ENCODE assay signal across 8 cellular contexts in the genomic region with DNA sequence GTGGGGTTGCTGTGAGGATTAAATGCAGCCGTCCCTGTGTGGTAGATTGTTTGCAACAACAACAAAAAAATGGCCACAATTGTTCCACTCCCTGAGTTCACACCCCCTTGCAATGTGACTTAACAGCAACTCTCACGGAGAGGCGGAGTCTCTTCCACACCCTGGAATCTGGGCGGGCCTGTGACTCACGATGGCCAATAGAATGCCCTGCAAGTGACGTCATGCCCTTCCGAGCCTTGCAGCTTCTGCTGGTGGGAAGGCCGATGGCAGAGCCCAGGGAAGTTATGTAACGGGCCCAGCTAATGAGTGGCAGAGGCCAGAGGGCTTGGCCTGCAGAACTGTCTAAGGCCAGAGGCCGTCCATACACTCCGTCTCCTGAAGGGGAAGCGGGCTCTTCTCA.
DNase-seq lines count a peak whose midpoint lies in the region; ATAC-seq and TF ChIP-seq lines count a peak whose summit lies in the region.

No MANE protein-coding gene starts in this region.

- no peak for ATAC-seq in stimulated activated memory B cell treated with anti-CD40 and anti-IgM and Interleukin-4, amounts not matched to agents 10 μg/mL and 1 μg/mL and 100 μg/mL, for 72 hours

- peak overlapping the region; percentile 65 for H3K27ac Mint-ChIP-seq in osteocyte (ENCODE audit: unreplicated experiment)
- H3K27ac Mint-ChIP-seq in stimulated activated memory B cell treated with anti-CD40 and anti-IgM and Interleukin-4, amounts not matched to agents 10 μg/mL and 1 μg/mL and 100 μg/mL, for 72 hours = no peak overlapping the region

- no peak overlapping the region for H3K4me3 Mint-ChIP-seq in osteocyte (ENCODE audit: unreplicated experiment)
- no peak overlapping the region for H3K4me3 Mint-ChIP-seq in stimulated activated memory B cell treated with anti-CD40 and anti-IgM and Interleukin-4, amounts not matched to agents 10 μg/mL and 1 μg/mL and 100 μg/mL, for 72 hours

- H3K36me3 Mint-ChIP-seq in osteocyte (ENCODE audit: unreplicated experiment) = no peaks in the 10 kb centered on the region
- no peaks in the 10 kb centered on the region for H3K36me3 Mint-ChIP-seq in stimulated activated memory B cell treated with anti-CD40 and anti-IgM and Interleukin-4, amounts not matched to agents 10 μg/mL and 1 μg/mL and 100 μg/mL, for 72 hours

- no peak overlapping the region for H3K27ac ChIP-seq in WERI-Rb-1

- DNase-seq in GM04503 (ENCODE audit: low read depth) (peak; percentile 96), NCI-H187 (lab: John Stamatoyannopoulos, UW) (peak; percentile 65 to 77), WERI-Rb-1 (peak; percentile 83), head of caudate nucleus (peak; percentile 45 to 87 (median 66)), osteocyte (ENCODE audit: extremely low spot score, unreplicated experiment) (no peak), GM13977 (ENCODE audit: low spot score) (no peak)
- no peak for DNase-seq in NK-92 treated with Interleukin-12 subunit alpha and Interleukin-12 subunit beta, amount 100 ng/mL, for 24 hours (lab: John Stamatoyannopoulos, UW)

- no peaks in the 10 kb centered on the region for H3K27me3 ChIP-seq in WERI-Rb-1 (ENCODE audit: insufficient read depth, low read depth, severe bottlenecking)

- no peak for TF ChIP-seq CTCF in WERI-Rb-1 (IDR thresholded peaks at IDR 0.05; ENCODE audit: low read depth, low read length)
- TF ChIP-seq CTCF in osteocyte (IDR thresholded peaks at IDR 0.05) = no peak
- TF ChIP-seq CTCF in GM13977 (IDR thresholded peaks at IDR 0.05; ENCODE audit: extremely low read depth, insufficient read depth, missing control alignments) = no peak

- no peaks in the 10 kb centered on the region for H3K9me3 ChIP-seq in WERI-Rb-1 (ENCODE audit: severe bottlenecking)

- H3K4me1 Mint-ChIP-seq in osteocyte (ENCODE audit: unreplicated experiment) = peaks cover 36% of the 10 kb centered on the region
- no peaks in the 10 kb centered on the region for H3K4me1 Mint-ChIP-seq in stimulated activated memory B cell treated with anti-CD40 and anti-IgM and Interleukin-4, amounts not matched to agents 10 μg/mL and 1 μg/mL and 100 μg/mL, for 72 hours

- no peaks in the 10 kb centered on the region for H3K27me3 Mint-ChIP-seq in osteocyte (ENCODE audit: unreplicated experiment)
- peaks cover 57% of the 10 kb centered on the region for H3K27me3 Mint-ChIP-seq in stimulated activated memory B cell treated with anti-CD40 and anti-IgM and Interleukin-4, amounts not matched to agents 10 μg/mL and 1 μg/mL and 100 μg/mL, for 72 hours

- intact Hi-C loops in head of caudate nucleus (cut with DNase I) = no loop called here

- H3K4me3 ChIP-seq in WERI-Rb-1 (ENCODE audit: low read depth, low read length) = no peak overlapping the region

- no peaks in the 10 kb centered on the region for H3K9me3 Mint-ChIP-seq in osteocyte (ENCODE audit: unreplicated experiment)
- H3K9me3 Mint-ChIP-seq in stimulated activated memory B cell treated with anti-CD40 and anti-IgM and Interleukin-4, amounts not matched to agents 10 μg/mL and 1 μg/mL and 100 μg/mL, for 72 hours = no peaks in the 10 kb centered on the region

- H3K36me3 ChIP-seq in WERI-Rb-1 = no peaks in the 10 kb centered on the region

- in situ Hi-C loops in GM13977 (cut with MboI; ENCODE audit: low pct_unique_long_range_greater_than_20kb, low sequenced_read_pairs, unreplicated experiment) = no loop called here

Comparison
In these comparisons a context has a peak if more than half of its experiments do, and no peak if none do; other contexts are left out.
1. DNase-seq: peak in GM04503 (single experiment), NCI-H187 (2 of 2), WERI-Rb-1 (single experiment) and head of caudate nucleus (42 of 42); none in osteocyte (single experiment), NK-92 treated with Interleukin-12 subunit alpha and Interleukin-12 subunit beta, amount 100 ng/mL, for 24 hours (single experiment) and GM13977 (single experiment).